In the genomic region with DNA sequence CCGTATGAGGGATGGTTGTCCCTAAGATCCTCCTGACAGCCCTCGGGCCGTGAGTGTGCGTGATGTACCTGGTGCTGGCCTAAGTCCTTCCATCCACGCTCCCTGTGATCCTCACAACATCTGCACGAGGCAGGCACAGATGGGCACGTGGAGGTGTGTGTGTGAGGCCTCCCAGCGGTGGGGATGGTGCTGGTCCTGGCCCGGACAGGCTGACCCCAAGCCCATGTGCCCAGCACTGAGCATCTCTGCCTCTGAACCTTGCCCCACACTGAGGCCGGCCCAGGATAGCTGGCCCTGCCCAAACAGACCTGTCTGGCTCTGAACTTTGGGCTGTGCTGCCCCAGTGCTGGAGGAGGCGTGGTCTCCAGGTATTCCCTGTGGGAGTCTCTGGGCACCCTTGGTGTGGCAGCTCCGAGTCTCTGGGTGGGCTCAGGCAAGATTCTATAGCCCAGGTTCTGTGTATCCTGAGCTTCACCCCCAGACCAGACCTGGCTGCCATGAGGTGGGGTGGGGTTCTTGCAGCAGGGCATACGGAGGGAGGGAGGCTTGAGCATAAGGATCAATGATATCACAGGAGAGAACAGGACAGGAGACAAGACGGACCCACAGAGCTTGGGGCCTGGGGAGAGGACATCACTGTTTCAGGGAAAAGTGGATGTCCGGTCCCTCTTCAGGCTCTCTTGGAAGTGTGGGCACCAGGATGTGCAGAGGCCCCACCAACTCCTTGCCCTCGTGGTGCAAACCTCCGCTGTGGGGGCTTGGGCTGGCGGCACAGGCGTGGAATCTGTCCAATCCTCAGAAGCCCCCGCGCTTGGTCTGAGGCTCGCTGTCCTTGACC, we compare ENCODE assay signal across 25 cellular contexts.
DNase-seq lines count a peak whose midpoint lies in the region; ATAC-seq and TF ChIP-seq lines count a peak whose summit lies in the region.
"Had no signal": no experiment of that assay in that cellular context is flagged by ENCODE, and none has a peak within 500 bp of the region (broad histone marks: within the 10 kb centered on the region; RNA-seq: fewer than 3 reads in every experiment).

No MANE protein-coding gene starts in this region.

- no peaks in the 10 kb centered on the region for H3K9me3 Mint-ChIP-seq in activated T-cell treated with anti-CD3 and anti-CD28 coated beads, Interleukin-2, amount 50 U/mL, for 24 hours
- no peaks in the 10 kb centered on the region for H3K9me3 Mint-ChIP-seq in activated T-cell treated with anti-CD3 and anti-CD28 coated beads, Interleukin-2, amount 50 U/mL, for 72 hours
- H3K9me3 Mint-ChIP-seq: activated naive CD4-positive, alpha-beta T cell treated with anti-CD3 and anti-CD28 coated beads, Interleukin-2, amount 50 U/mL, for 72 hours; CD8-positive, alpha-beta T cell; memory B cell had no signal

- intact Hi-C loops in transverse colon (cut with DNase I; ENCODE audit: low total_unique reads) = no loop called here

- no peak overlapping the region for H2BK12ac ChIP-seq in neuronal stem cell (ENCODE audit: low read length)

- DNase-seq in activated T-cell treated with anti-CD3 and anti-CD28 coated beads, Interleukin-2, amount 50 U/mL, for 24 hours = peak; percentile 11
- no peak for DNase-seq in activated T-cell treated with anti-CD3 and anti-CD28 coated beads, Interleukin-2, amount 50 U/mL, for 72 hours
- DNase-seq in islet precursor cell = peak; percentile 48
- no peak for DNase-seq in neuronal stem cell (ENCODE audit: low spot score)
- DNase-seq in transverse colon = peak; percentile 3
- DNase-seq in SK-N-DZ (ENCODE audit: low spot score) = no peak
- no peak for DNase-seq in central memory CD4-positive, alpha-beta T cell
- no peak for DNase-seq in HCEC 1CT
- DNase-seq: activated CD4-positive, CD25-positive, alpha-beta regulatory T cell treated with anti-CD3 and anti-CD28 coated beads, Interleukin-2, amount 50 U/mL, for 72 hours; AML-193; anterior cingulate cortex; dermis blood vessel endothelial cell; DMS 273 treated with DMSO at 0.1 percent for 48 hours; KG1; NCI-H1436 treated with DMSO at 0.1 percent for 48 hours; NCI-H510A treated with DMSO at 0.1 percent for 48 hours; SJCRH30; stimulated activated CD4-positive, alpha-beta T cell treated with anti-CD3 and anti-CD28 coated beads, Interleukin-4, amount 100 ng/mL, for 4 hours; stimulated activated naive CD4-positive, alpha-beta T cell treated with Interleukin-2 at 50 U/mL for 16 hours; T-helper 1 cell; trophoblast cell had no signal

- H3K36me3 Mint-ChIP-seq in activated T-cell treated with anti-CD3 and anti-CD28 coated beads, Interleukin-2, amount 50 U/mL, for 24 hours (ENCODE audit: low read depth) = no peaks in the 10 kb centered on the region
- H3K36me3 Mint-ChIP-seq in activated T-cell treated with anti-CD3 and anti-CD28 coated beads, Interleukin-2, amount 50 U/mL, for 72 hours (ENCODE audit: insufficient read depth in 2 of 2) = no peaks in the 10 kb centered on the region
- H3K36me3 Mint-ChIP-seq: activated naive CD4-positive, alpha-beta T cell treated with anti-CD3 and anti-CD28 coated beads, Interleukin-2, amount 50 U/mL, for 72 hours; CD8-positive, alpha-beta T cell; memory B cell had no signal

- no peaks in the 10 kb centered on the region for H3K4me1 Mint-ChIP-seq in activated T-cell treated with anti-CD3 and anti-CD28 coated beads, Interleukin-2, amount 50 U/mL, for 24 hours (ENCODE audit: low read depth)
- H3K4me1 Mint-ChIP-seq in activated T-cell treated with anti-CD3 and anti-CD28 coated beads, Interleukin-2, amount 50 U/mL, for 72 hours (ENCODE audit: low read depth) = no peaks in the 10 kb centered on the region
- H3K4me1 Mint-ChIP-seq: memory B cell had no signal

- H3K9ac ChIP-seq in neuronal stem cell (ENCODE audit: low read depth, low read length, poor library complexity) = peak overlapping the region; percentile 24

- H3K36me3 ChIP-seq in neuronal stem cell (replicated peaks in 1 of 2; ENCODE audit: control insufficient read depth in 2 of 2, insufficient read depth in 2 of 2, low read length in 2 of 2) (no peaks in the 10 kb centered on the region), transverse colon (no peaks in the 10 kb centered on the region)
- H3K36me3 ChIP-seq: SJCRH30 had no signal

- H3K18ac ChIP-seq in neuronal stem cell (ENCODE audit: low read length) = peak overlapping the region; percentile 65

- peak overlapping the region; percentile 89 for H3K14ac ChIP-seq in neuronal stem cell (ENCODE audit: low read length)

- ATAC-seq in activated T-cell treated with anti-CD3 and anti-CD28 coated beads, Interleukin-2, amount 50 U/mL, for 72 hours (replicated peaks in 1 of 2) = no peak
- ATAC-seq: activated CD8-positive, alpha-beta T cell treated with anti-CD3 and anti-CD28 coated beads, Interleukin-2, amount 10 ng/mL, durations not matched to agents 7 days and 5 days; activated naive CD4-positive, alpha-beta T cell treated with anti-CD3 and anti-CD28 coated beads, Interleukin-2, amount 50 U/mL, for 72 hours; CD8-positive, alpha-beta T cell had no signal

- WGBS in neuronal stem cell (ENCODE audit: extremely low coverage in 2 of 2, insufficient read length in 2 of 2, insufficient replicate concordance in 1 of 2), 2 donors = no CpG with 5 or more reads among the region's 22 CpGs
- 80% methylated on average over 21 of the region's 22 CpGs; no CpG with 5 or more reads in 1 of the 2 donors for WGBS in transverse colon (ENCODE audit: low coverage in 1 of 2), 2 donors

- H3K4me2 ChIP-seq in neuronal stem cell (ENCODE audit: insufficient read depth, low read length, poor library complexity, severe bottlenecking) = no peak overlapping the region

- H3K4me3 ChIP-seq in neuronal stem cell (ENCODE audit: low read length in 2 of 2) = no peak overlapping the region
- no peak overlapping the region for H3K4me3 ChIP-seq in transverse colon
- H3K4me3 ChIP-seq: SJCRH30 had no signal

- no peak for TF ChIP-seq EP300 in transverse colon (IDR thresholded peaks at IDR 0.05; ENCODE audit: low read depth)

- in situ Hi-C loops in transverse colon (cut with MboI; ENCODE audit: low pct_ligation_motif_present in 1 of 4, low pct_unique_long_range_greater_than_20kb in 1 of 4, low sequenced_read_pairs in 3 of 4) = no loop called here

- peaks cover 0 to 4% of the 10 kb centered on the region in 2 donors for H3K4me1 ChIP-seq in neuronal stem cell (ENCODE audit: control insufficient read depth in 2 of 2, insufficient read depth in 1 of 2, low read depth in 1 of 2, low read length in 2 of 2)
- no peaks in the 10 kb centered on the region for H3K4me1 ChIP-seq in transverse colon

- no peak overlapping the region for H3K27ac Mint-ChIP-seq in activated T-cell treated with anti-CD3 and anti-CD28 coated beads, Interleukin-2, amount 50 U/mL, for 24 hours
- H3K27ac Mint-ChIP-seq in activated T-cell treated with anti-CD3 and anti-CD28 coated beads, Interleukin-2, amount 50 U/mL, for 72 hours = no peak overlapping the region
- H3K27ac Mint-ChIP-seq: activated CD8-positive, alpha-beta T cell treated with anti-CD3 and anti-CD28 coated beads, Interleukin-2, amount 10 ng/mL, durations not matched to agents 7 days and 5 days; activated naive CD4-positive, alpha-beta T cell treated with anti-CD3 and anti-CD28 coated beads, Interleukin-2, amount 50 U/mL, for 72 hours; CD8-positive, alpha-beta T cell; memory B cell had no signal

- no peak overlapping the region for H3K4me3 Mint-ChIP-seq in activated T-cell treated with anti-CD3 and anti-CD28 coated beads, Interleukin-2, amount 50 U/mL, for 24 hours
- no peak overlapping the region for H3K4me3 Mint-ChIP-seq in activated T-cell treated with anti-CD3 and anti-CD28 coated beads, Interleukin-2, amount 50 U/mL, for 72 hours
- H3K4me3 Mint-ChIP-seq: activated CD8-positive, alpha-beta T cell treated with anti-CD3 and anti-CD28 coated beads, Interleukin-2, amount 10 ng/mL, durations not matched to agents 7 days and 5 days; CD8-positive, alpha-beta T cell; memory B cell had no signal

- H3K27me3 ChIP-seq in neuronal stem cell (ENCODE audit: control insufficient read depth in 3 of 3, insufficient read depth in 3 of 3, low read depth in 1 of 3, low read length in 3 of 3) = no peaks in the 10 kb centered on the region
- H3K27me3 ChIP-seq in transverse colon = no peaks in the 10 kb centered on the region

- no peak overlapping the region for H4K8ac ChIP-seq in neuronal stem cell (ENCODE audit: low read depth, low read length)

- no peak overlapping the region for H2AFZ ChIP-seq in neuronal stem cell (ENCODE audit: low read length)

- no peak for TF ChIP-seq CTCF in transverse colon (IDR thresholded peaks at IDR 0.05)

- no peak overlapping the region for H2BK5ac ChIP-seq in neuronal stem cell (ENCODE audit: low read length)

- peak overlapping the region; percentile 10 for H2AK5ac ChIP-seq in neuronal stem cell (ENCODE audit: low read depth, low read length)

- peaks cover 0 to 2% of the 10 kb centered on the region in 2 donors for H3K9me3 ChIP-seq in neuronal stem cell (replicated peaks in 1 of 2; ENCODE audit: control insufficient read depth in 2 of 2, insufficient read depth in 1 of 2, low read depth in 1 of 2, low read length in 2 of 2)
- H3K9me3 ChIP-seq in transverse colon = no peaks in the 10 kb centered on the region
- H3K9me3 ChIP-seq: SJCRH30 had no signal

- no peak overlapping the region for H3K4ac ChIP-seq in neuronal stem cell (ENCODE audit: low read length)

- no peak overlapping the region for H3K27ac ChIP-seq in neuronal stem cell (replicated peaks; ENCODE audit: low read length)
- no peak overlapping the region for H3K27ac ChIP-seq in transverse colon
- H3K27ac ChIP-seq: SJCRH30 had no signal

- H3K79me1 ChIP-seq in neuronal stem cell (ENCODE audit: low read depth, low read length) = no peaks in the 10 kb centered on the region

- no peak for TF ChIP-seq POLR2A in transverse colon (IDR thresholded peaks at IDR 0.05)

- no peak overlapping the region for H2BK120ac ChIP-seq in neuronal stem cell (ENCODE audit: low read depth, low read length)

- no peak overlapping the region for H4K91ac ChIP-seq in neuronal stem cell (ENCODE audit: low read depth, low read length, poor library complexity)

- no peak overlapping the region for H3K23ac ChIP-seq in neuronal stem cell (ENCODE audit: low read depth, low read length, poor library complexity)

- peaks cover 39% of the 10 kb centered on the region for H3K27me3 Mint-ChIP-seq in activated T-cell treated with anti-CD3 and anti-CD28 coated beads, Interleukin-2, amount 50 U/mL, for 24 hours
- peaks cover 5% of the 10 kb centered on the region for H3K27me3 Mint-ChIP-seq in activated T-cell treated with anti-CD3 and anti-CD28 coated beads, Interleukin-2, amount 50 U/mL, for 72 hours (ENCODE audit: low read depth)

- no peak overlapping the region for H2BK15ac ChIP-seq in neuronal stem cell (ENCODE audit: low read length)

Comparison
In these comparisons a context has a peak if more than half of its experiments do, and no peak if none do; other contexts are left out.
1. DNase-seq: peak in activated T-cell treated with anti-CD3 and anti-CD28 coated beads, Interleukin-2, amount 50 U/mL, for 24 hours (single experiment), islet precursor cell (single experiment) and transverse colon (single experiment); none in activated T-cell treated with anti-CD3 and anti-CD28 coated beads, Interleukin-2, amount 50 U/mL, for 72 hours (0 of 2), neuronal stem cell (single experiment), SK-N-DZ (single experiment), central memory CD4-positive, alpha-beta T cell (single experiment) and HCEC 1CT (single experiment).